ENCODE assay signal across 22 cellular contexts in genomic region chr4:7131498-7132031, GRCh38.
"Had no signal": no experiment of that assay in that cellular context is flagged by ENCODE, and none has a peak within 500 bp of the region (broad histone marks: within the 10 kb centered on the region; RNA-seq: fewer than 3 reads in every experiment).

No MANE protein-coding gene starts in this region.

- H3K4me3 Mint-ChIP-seq: IgD-negative memory B cell had no signal

- H3K4me1 Mint-ChIP-seq: IgD-negative memory B cell had no signal

- FAIRE-seq: RCC 7860 had no signal

- DNase-seq: KBM-7, MV-4-11, NCI-H1048, NCI-H1105, NCI-H1417, NCI-H1436 treated with DMSO at 0.1 percent for 48 hours, NCI-H1694, NCI-H187 treated with DMSO at 0.1 percent for 48 hours, NCI-H2029 treated with DMSO at 0.1 percent for 48 hours, NCI-H226, NCI-H446, NCI-H510A, NCI-H524 treated with DMSO at 0.1 percent for 48 hours, NCI-H69, NCI-H774, RPMI8226, SHP77, T-helper 1 cell had no signal

- ATAC-seq: SK-N-SH treated with all-trans-retinoic acid at 6 μM for 48 hours had no signal

- H3K36me3 Mint-ChIP-seq: IgD-negative memory B cell had no signal

- H3K27ac ChIP-seq: HL-60 had no signal

- H3K27ac Mint-ChIP-seq: IgD-negative memory B cell had no signal
